24 cellular contexts compared by ENCODE assay signal in the genomic region with DNA sequence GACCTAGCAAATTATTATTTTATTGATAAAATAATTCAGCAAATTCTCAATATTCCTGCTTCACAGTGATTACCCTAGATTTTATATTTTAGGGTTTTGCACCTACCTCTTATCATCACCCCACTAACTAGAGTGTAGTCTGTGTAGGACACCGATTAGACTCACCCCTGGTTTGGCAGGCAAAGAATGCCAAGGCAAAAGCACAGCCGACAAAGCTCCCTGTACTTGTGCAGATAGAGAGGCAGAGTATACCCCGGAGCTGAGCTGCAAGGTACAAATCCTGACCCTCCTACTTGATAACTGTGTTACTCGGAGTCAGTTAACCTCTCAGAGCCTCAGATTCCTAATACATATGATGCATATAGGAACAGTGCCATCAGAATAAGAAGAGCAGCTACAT.
"Had no signal": no experiment of that assay in that cellular context is flagged by ENCODE, and none has a peak within 500 bp of the region (broad histone marks: within the 10 kb centered on the region; RNA-seq: fewer than 3 reads in every experiment).

No MANE protein-coding gene starts in this region.

- H3K36me3 ChIP-seq: colonic mucosa, gastroesophageal sphincter, heart left ventricle, left lung, lower lobe of right lung had no signal

- H3K27me3 Mint-ChIP-seq: naive B cell had no signal

- H3K27ac Mint-ChIP-seq: dendritic cell treated with granulocyte-macrophage colony-stimulating factor and Interleukin-4, amounts not matched to agents 40 ng/mL and 50 ng/mL, for 4 days; effector memory CD8-positive, alpha-beta T cell; endodermal cell; immature natural killer cell; mesothelial cell of epicardium; naive B cell had no signal

- H3K9me3 ChIP-seq: colonic mucosa, gastroesophageal sphincter, heart left ventricle, left lung, lower lobe of right lung, mucosa of descending colon had no signal

- H3K27ac ChIP-seq: colonic mucosa, epithelial cell of prostate, foreskin keratinocyte, gastroesophageal sphincter, heart left ventricle, hepatocyte, left lung, lower lobe of right lung had no signal

- H3K4me1 Mint-ChIP-seq: immature natural killer cell, naive B cell had no signal

- ATAC-seq: effector memory CD8-positive, alpha-beta T cell; esophagus mucosa; foreskin keratinocyte; gastroesophageal sphincter; left lung; lower lobe of right lung; mucosa of descending colon had no signal

- H3K4me1 ChIP-seq: colonic mucosa, foreskin keratinocyte, left lung, lower lobe of right lung had no signal

- H3K4me3 ChIP-seq: colonic mucosa, gastroesophageal sphincter, heart left ventricle, hepatocyte, left lung, lower lobe of right lung, mucosa of descending colon had no signal

- H3K36me3 Mint-ChIP-seq: immature natural killer cell, mesothelial cell of epicardium, naive B cell had no signal

- DNase-seq: colonic mucosa; cortex of kidney; effector CD8-positive, alpha-beta T cell; effector memory CD8-positive, alpha-beta T cell; endodermal cell; erythroblast; foreskin keratinocyte; heart left ventricle; hypothalamus; immature natural killer cell; islet precursor cell; kidney; kidney glomerular epithelial cell; left lung; lower lobe of right lung; mesenchymal stem cell; mucosa of descending colon; naive B cell had no signal

- H3K4me3 Mint-ChIP-seq: dendritic cell treated with granulocyte-macrophage colony-stimulating factor and Interleukin-4, amounts not matched to agents 40 ng/mL and 50 ng/mL, for 4 days; effector memory CD8-positive, alpha-beta T cell; endodermal cell; immature natural killer cell; mesothelial cell of epicardium; naive B cell had no signal

- H3K9me3 Mint-ChIP-seq: dendritic cell treated with granulocyte-macrophage colony-stimulating factor and Interleukin-4, amounts not matched to agents 40 ng/mL and 50 ng/mL, for 4 days; effector memory CD8-positive, alpha-beta T cell; endodermal cell; mesothelial cell of epicardium; naive B cell had no signal

- H3K27me3 ChIP-seq: colonic mucosa, foreskin keratinocyte, gastroesophageal sphincter, heart left ventricle, hepatocyte, left lung had no signal
